9 cellular contexts compared by ENCODE assay signal in genomic region chr17:64779344-64780095, GRCh38.
A peak's percentile ranks its signal among the peaks of the same experiment; 100 is the strongest.
DNase-seq lines count a peak whose midpoint lies in the region; ATAC-seq and TF ChIP-seq lines count a peak whose summit lies in the region.
"Had no signal": no experiment of that assay in that cellular context is flagged by ENCODE, and none has a peak within 500 bp of the region (broad histone marks: within the 10 kb centered on the region; RNA-seq: fewer than 3 reads in every experiment).

No MANE protein-coding gene starts in this region.

- H3K4me3 ChIP-seq in ACC112 (ENCODE audit: low read depth, low read length) (0 out of 2 replicates have a peak overlapping the region, but pooled peaks have one; percentile 60), KMS-11 (IDR thresholded peaks at IDR 0.05; ENCODE audit: insufficient read depth, low read depth, low read length) (no peak overlapping the region), duodenal mucosa (ENCODE audit: low read depth in 1 of 2, low read length in 2 of 2) (peak overlapping the region; percentile 59 to 63), mucosa of rectum (ENCODE audit: low read length in 2 of 2) (peak overlapping the region; percentile 52 to 72), brain microvascular endothelial cell (ENCODE audit: low read depth, low read length) (no peak overlapping the region)

- no peak for ATAC-seq in HG03135 (IDR thresholded peaks at IDR 0.05; ENCODE audit: unreplicated experiment)

- H4K20me1 ChIP-seq in KMS-11 (ENCODE audit: insufficient read depth) = no peaks in the 10 kb centered on the region

- H3K9me3 ChIP-seq in duodenal mucosa (ENCODE audit: control insufficient read depth in 1 of 2, low read length in 2 of 2) (no peaks in the 10 kb centered on the region), mucosa of rectum (ENCODE audit: control insufficient read depth in 2 of 2, low read length in 2 of 2) (no peaks in the 10 kb centered on the region)

- H3K4me2 ChIP-seq in KMS-11 = peak overlapping the region; percentile 63; the same call in 1 of the 2 replicates

- H3K9ac ChIP-seq in KMS-11 (no peak overlapping the region), duodenal mucosa (ENCODE audit: low read depth in 1 of 2, low read length in 2 of 2) (no peak overlapping the region), mucosa of rectum (ENCODE audit: low read depth in 1 of 2, low read length in 2 of 2) (peak overlapping the region in 1 of 2 donors; percentile 38)

- H3K27me3 ChIP-seq in ACC112 (ENCODE audit: insufficient read depth, low read length) (peaks cover 20% of the 10 kb centered on the region), KMS-11 (ENCODE audit: insufficient read depth, low read depth) (no peaks in the 10 kb centered on the region; the same call in 1 of the 2 replicates), duodenal mucosa (ENCODE audit: control insufficient read depth in 1 of 2, insufficient read depth in 2 of 2, low read length in 2 of 2) (peaks cover 14 to 22% of the 10 kb centered on the region in 2 donors), mucosa of rectum (ENCODE audit: control insufficient read depth in 2 of 2, insufficient read depth in 2 of 2, low read length in 2 of 2) (peaks cover 9 to 11% of the 10 kb centered on the region in 2 donors), brain microvascular endothelial cell (replicated peaks) (peaks cover 11% of the 10 kb centered on the region)

- H3K4me1 ChIP-seq in ACC112 (ENCODE audit: control insufficient read depth, insufficient read depth, low read length, unreplicated experiment) (peaks cover 5% of the 10 kb centered on the region), KMS-11 (ENCODE audit: low read depth, poor library complexity, severe bottlenecking) (peaks cover 21% of the 10 kb centered on the region), duodenal mucosa (ENCODE audit: control insufficient read depth in 1 of 2, insufficient read depth in 2 of 2, low read length in 2 of 2) (peaks cover 25 to 50% of the 10 kb centered on the region in 2 donors), mucosa of rectum (ENCODE audit: control insufficient read depth in 2 of 2, insufficient read depth in 2 of 2, low read length in 2 of 2) (peaks cover 38 to 41% of the 10 kb centered on the region in 2 donors)

- no peak overlapping the region for H3K27ac ChIP-seq in ACC112 (ENCODE audit: low read depth, low read length)
- no peak overlapping the region for H3K27ac ChIP-seq in KMS-11
- no peak overlapping the region for H3K27ac ChIP-seq in duodenal mucosa (ENCODE audit: low read depth, low read length)
- H3K27ac ChIP-seq in mucosa of rectum (ENCODE audit: low read depth in 2 of 2, low read length in 2 of 2) = peak overlapping the region; percentile 4 to 37
- H3K27ac ChIP-seq in brain microvascular endothelial cell = no peak overlapping the region
- H3K27ac ChIP-seq: WERI-Rb-1 had no signal

- H3K79me2 ChIP-seq in ACC112 (ENCODE audit: control insufficient read depth, insufficient read depth, low read length, unreplicated experiment) (no peaks in the 10 kb centered on the region), KMS-11 (ENCODE audit: insufficient read depth, low read depth) (no peaks in the 10 kb centered on the region)

- H2AFZ ChIP-seq in ACC112 (ENCODE audit: low read length, unreplicated experiment) (no peak overlapping the region), KMS-11 (ENCODE audit: low read depth) (no peak overlapping the region)

- no peak for DNase-seq in DMS79 treated with DMSO at 0.1 percent for 48 hours (lab: John Stamatoyannopoulos, UW)
- no peak for DNase-seq in NCI-H1930 (lab: John Stamatoyannopoulos, UW)
- no peak for DNase-seq in brain microvascular endothelial cell
- DNase-seq: WERI-Rb-1 had no signal

- in situ Hi-C loops in brain microvascular endothelial cell (cut with HindIII; ENCODE audit: low pct_ligation_motif_present, low sequenced_read_pairs) = no loop called here

- H3K36me3 ChIP-seq in ACC112 (ENCODE audit: insufficient read depth, low read length) (no peaks in the 10 kb centered on the region), KMS-11 (ENCODE audit: insufficient read depth) (no peaks in the 10 kb centered on the region), duodenal mucosa (ENCODE audit: control insufficient read depth in 1 of 2, insufficient read depth in 2 of 2, low read length in 2 of 2) (no peaks in the 10 kb centered on the region), mucosa of rectum (ENCODE audit: control insufficient read depth in 2 of 2, insufficient read depth in 2 of 2, low read length in 2 of 2) (peaks cover 3 to 13% of the 10 kb centered on the region in 2 donors), brain microvascular endothelial cell (replicated peaks) (no peaks in the 10 kb centered on the region)

- no peak for TF ChIP-seq CTCF in KMS-11 (conservative IDR thresholded peaks at IDR 0.05; ENCODE audit: low read depth, low read length)
- no peak for TF ChIP-seq CTCF in brain microvascular endothelial cell (IDR thresholded peaks at IDR 0.05; ENCODE audit: low read depth, low read length, missing control alignments)

Comparison
In these comparisons a context has a peak if more than half of its experiments do, and no peak if none do; other contexts are left out.
1. H3K27ac ChIP-seq: peak in mucosa of rectum (2 of 2); none in ACC112 (single experiment), KMS-11 (single experiment), duodenal mucosa (single experiment) and brain microvascular endothelial cell (single experiment).
2. H3K4me3 ChIP-seq: peak in ACC112 (single experiment), duodenal mucosa (2 of 2) and mucosa of rectum (2 of 2); none in KMS-11 (single experiment) and brain microvascular endothelial cell (single experiment).